In the genomic region with DNA sequence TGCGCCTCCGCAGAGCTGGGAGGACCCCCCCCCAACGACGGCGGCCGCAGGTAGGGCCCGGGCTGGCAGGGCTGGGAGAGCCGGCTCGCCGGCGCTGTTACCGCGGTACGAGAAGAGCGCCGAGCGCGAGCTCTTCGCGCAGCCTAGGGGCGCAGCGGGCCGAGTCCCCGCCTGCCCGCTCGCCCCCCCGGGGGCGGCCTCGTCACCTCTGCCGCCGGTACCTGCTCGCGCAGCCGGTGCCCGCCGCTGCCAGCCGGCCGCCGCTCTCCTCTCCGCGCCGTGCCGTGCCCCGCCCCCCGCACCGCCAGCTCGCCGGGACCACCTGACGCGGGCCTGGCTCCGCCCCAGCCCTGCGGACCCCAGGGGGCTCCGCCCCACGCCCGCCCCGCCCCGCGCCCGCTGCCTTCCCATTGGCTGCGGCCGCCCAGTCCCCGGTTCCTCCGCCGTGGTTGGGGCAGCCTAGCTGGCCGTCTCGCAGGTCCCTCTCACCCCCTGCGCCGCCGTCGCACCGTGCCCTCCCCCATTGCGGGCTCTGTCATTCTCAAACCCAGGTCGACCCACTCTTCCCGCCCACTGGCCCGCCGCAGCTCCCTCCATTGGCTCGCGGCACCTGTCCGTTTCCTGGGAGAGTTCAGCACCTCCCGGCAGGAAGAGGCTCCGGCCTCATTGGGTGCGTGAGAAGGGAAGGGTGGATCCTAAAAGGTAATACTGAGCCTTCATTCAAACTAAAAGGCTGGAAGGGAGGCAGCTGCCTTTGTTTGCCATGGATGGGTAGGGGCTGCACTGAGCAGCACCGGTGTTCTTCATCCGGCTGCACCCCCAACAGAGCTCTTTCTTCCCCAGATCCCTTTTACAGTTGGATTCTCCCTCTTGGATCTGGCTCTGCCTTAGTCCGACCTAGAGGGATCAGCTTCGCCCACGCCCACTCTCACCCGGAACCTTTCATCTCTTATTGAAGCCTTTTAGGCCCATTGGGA, we compare ENCODE assay signal across 8 cellular contexts. TPM values are rescaled to one million over a fixed set of nuclear protein-coding genes. Genes with fewer than 3 reads are reported as not detected.
DNase-seq lines count a peak whose midpoint lies in the region; ATAC-seq, FAIRE-seq and TF ChIP-seq lines count a peak whose summit lies in the region.

MAP3K9 (minus strand) TSS at position 276 of the 977 bp plus-strand sequence. CDS start 342 bp downstream, outside the sequence.

- H3K9me3 Mint-ChIP-seq in GM23338: no peaks in the 10 kb centered on the region

- no peaks in the 10 kb centered on the region for H3K36me3 ChIP-seq in GM23338 (ENCODE audit: insufficient read depth)
- H3K36me3 ChIP-seq in neutrophil: no peaks in the 10 kb centered on the region

- H3K4me1 Mint-ChIP-seq in GM23338: peaks cover 12% of the 10 kb centered on the region

- H4K20me1 ChIP-seq in GM23338 (replicated peaks; ENCODE audit: insufficient read depth): peaks cover 27% of the 10 kb centered on the region

- CTCF ChIA-PET in RWPE1 (lab: Yijun Ruan, JAX): no interaction called here

- H3F3A ChIP-seq in GM23338 (replicated peaks; ENCODE audit: low read depth): no peaks in the 10 kb centered on the region

- FAIRE-seq in frontal cortex (lab: Jason Lieb, UNC): no peak

- no peaks in the 10 kb centered on the region for H3K9me3 ChIP-seq in neutrophil

- peaks cover 26% of the 10 kb centered on the region for H3K4me1 ChIP-seq in GM23338 (ENCODE audit: insufficient read depth)
- peaks cover 10 to 17% of the 10 kb centered on the region in 2 experiments for H3K4me1 ChIP-seq in neutrophil (ENCODE audit: control insufficient read depth in 1 of 2, insufficient read depth in 1 of 2, low read depth in 1 of 2, low read length in 1 of 2)

- no peaks in the 10 kb centered on the region for H3K36me3 Mint-ChIP-seq in GM23338 (ENCODE audit: low read depth)

- DNase-seq in EH (ENCODE audit: low read depth) (peak; percentile 49), GM23338 (ENCODE audit: low spot score) (peak; percentile 98), LNCaP clone FGC (ENCODE audit: low read depth) (peak; percentile 95), RWPE1 (ENCODE audit: low spot score) (peak; percentile 99), frontal cortex (ENCODE audit: low spot score in 2 of 2) (peak; percentile 81 to 84), superior temporal gyrus (ENCODE audit: extremely low spot score) (peak; percentile 76)
- peak; percentile 84 for DNase-seq in activated effector memory CD4-positive, alpha-beta T cell treated with Interleukin-2 at 50 U/mL for 16 hours

- POLR2A ChIA-PET in RWPE1 (lab: Yijun Ruan, JAX; ENCODE audit: low non-redundant PET): interaction anchor here (1.0 kb wide), 1 partner anchor 54 kb away, joined by 7 read pairs; no protein-coding TSS in a partner anchor

- H3K27ac Mint-ChIP-seq in GM23338: no peak within 1 kb of the TSS; the same call in 1 of the 2 replicates

- ATAC-seq in GM23338: peak; percentile 87

- H3K27me3 ChIP-seq in GM23338 (ENCODE audit: insufficient read depth) (no peaks in the 10 kb centered on the region), neutrophil (peaks cover 100% of the 10 kb centered on the region)

- no peaks in the 10 kb centered on the region for H3K9me2 ChIP-seq in GM23338 (ENCODE audit: insufficient read depth)

- peaks cover 63% of the 10 kb centered on the region for H3K79me2 ChIP-seq in GM23338 (replicated peaks; ENCODE audit: insufficient read depth)

- H3K4me3 ChIP-seq in GM23338 (peak within 1 kb of the TSS; percentile 81), LNCaP clone FGC (ENCODE audit: low read depth, low read length) (peak within 1 kb of the TSS; percentile 83), neutrophil (ENCODE audit: low read depth in 1 of 2, low read length in 1 of 2) (peak within 1 kb of the TSS; percentile 61 to 92)

- peaks cover 3% of the 10 kb centered on the region for H3K27me3 Mint-ChIP-seq in GM23338 (ENCODE audit: insufficient read depth, low read depth, poor library complexity)

- TF ChIP-seq CTCF in GM23338 (conservative IDR thresholded peaks at IDR 0.05; ENCODE audit: low read depth in 2 of 2) (no peak), LNCaP clone FGC (IDR thresholded peaks at IDR 0.05; ENCODE audit: control insufficient read depth, extremely low read depth, insufficient read depth) (no peak), RWPE1 (conservative IDR thresholded peaks at IDR 0.05; ENCODE audit: low read depth) (no peak), neutrophil (IDR thresholded peaks at IDR 0.05) (no peak)

- H3K4me2 ChIP-seq in GM23338: peak within 1 kb of the TSS; percentile 89

- H3K27ac ChIP-seq in GM23338 (ENCODE audit: low read depth) (peak within 1 kb of the TSS; percentile 87), RWPE1 (peak within 1 kb of the TSS; percentile 86), neutrophil (no peak within 1 kb of the TSS)

- peak within 1 kb of the TSS; percentile 68 for H2AFZ ChIP-seq in GM23338

- peak within 1 kb of the TSS; percentile 87; the same call in 2 of the 3 replicates for H3K4me3 Mint-ChIP-seq in GM23338

TF ChIP-seq in GM23338, 12 proteins besides CTCF, POLR2A, EP300 and RAD21:
- TF ChIP-seq ZNF114 (CRISPR knock-in tag; IDR thresholded peaks at IDR 0.05): no peak
- no peak for TF ChIP-seq EZH2phosphoT487 (IDR thresholded peaks at IDR 0.05; ENCODE audit: unreplicated experiment)
- TF ChIP-seq, protein P1, sequence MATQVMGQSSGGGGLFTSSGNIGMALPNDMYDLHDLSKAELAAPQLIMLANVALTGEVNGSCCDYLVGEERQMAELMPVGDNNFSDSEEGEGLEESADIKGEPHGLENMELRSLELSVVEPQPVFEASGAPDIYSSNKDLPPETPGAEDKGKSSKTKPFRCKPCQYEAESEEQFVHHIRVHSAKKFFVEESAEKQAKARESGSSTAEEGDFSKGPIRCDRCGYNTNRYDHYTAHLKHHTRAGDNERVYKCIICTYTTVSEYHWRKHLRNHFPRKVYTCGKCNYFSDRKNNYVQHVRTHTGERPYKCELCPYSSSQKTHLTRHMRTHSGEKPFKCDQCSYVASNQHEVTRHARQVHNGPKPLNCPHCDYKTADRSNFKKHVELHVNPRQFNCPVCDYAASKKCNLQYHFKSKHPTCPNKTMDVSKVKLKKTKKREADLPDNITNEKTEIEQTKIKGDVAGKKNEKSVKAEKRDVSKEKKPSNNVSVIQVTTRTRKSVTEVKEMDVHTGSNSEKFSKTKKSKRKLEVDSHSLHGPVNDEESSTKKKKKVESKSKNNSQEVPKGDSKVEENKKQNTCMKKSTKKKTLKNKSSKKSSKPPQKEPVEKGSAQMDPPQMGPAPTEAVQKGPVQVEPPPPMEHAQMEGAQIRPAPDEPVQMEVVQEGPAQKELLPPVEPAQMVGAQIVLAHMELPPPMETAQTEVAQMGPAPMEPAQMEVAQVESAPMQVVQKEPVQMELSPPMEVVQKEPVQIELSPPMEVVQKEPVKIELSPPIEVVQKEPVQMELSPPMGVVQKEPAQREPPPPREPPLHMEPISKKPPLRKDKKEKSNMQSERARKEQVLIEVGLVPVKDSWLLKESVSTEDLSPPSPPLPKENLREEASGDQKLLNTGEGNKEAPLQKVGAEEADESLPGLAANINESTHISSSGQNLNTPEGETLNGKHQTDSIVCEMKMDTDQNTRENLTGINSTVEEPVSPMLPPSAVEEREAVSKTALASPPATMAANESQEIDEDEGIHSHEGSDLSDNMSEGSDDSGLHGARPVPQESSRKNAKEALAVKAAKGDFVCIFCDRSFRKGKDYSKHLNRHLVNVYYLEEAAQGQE (IDR thresholded peaks at IDR 0.05; ENCODE audit: unreplicated experiment): peak; percentile 5
- TF ChIP-seq ZNF331 (CRISPR knock-in tag; IDR thresholded peaks at IDR 0.05; ENCODE audit: low read depth): no peak
- peak; percentile 89 for TF ChIP-seq POLR2AphosphoS5 (IDR thresholded peaks at IDR 0.05; ENCODE audit: low read depth)
- TF ChIP-seq EZH2 (IDR thresholded peaks at IDR 0.05; ENCODE audit: low read depth, unreplicated experiment): no peak
- no peak for TF ChIP-seq ETS1 (IDR thresholded peaks at IDR 0.05)
- TF ChIP-seq STAT1 (IDR thresholded peaks at IDR 0.05; ENCODE audit: unreplicated experiment): no peak
- peak; percentile 74 for TF ChIP-seq CREB1 (CRISPR knock-in tag; IDR thresholded peaks at IDR 0.05; ENCODE audit: low read depth)
- TF ChIP-seq JUNB (IDR thresholded peaks at IDR 0.05; ENCODE audit: unreplicated experiment): no peak

RNA-seq across cellular contexts. Expression of gene MAP3K9, which starts in this region (rescaled TPM):
- total RNA-seq in GM23338 (2014; rRNA removed; shearing (Covaris generic)): 30.8 and 37.5 TPM in 2 replicates
- 5.3 and 5.8 TPM in 2 replicates for polyA plus RNA-seq in GM23338 (2016; fragmentation: Nextera tagmentation; extraction: Ambion mirVana)
- total RNA-seq in frontal cortex: 11.4 TPM

Comparison
In these comparisons a context has a peak if more than half of its experiments do, and no peak if none do; other contexts are left out.
1. DNase-seq: peak in every context shown above with its lines; median percentile 99 in RWPE1; 98 in GM23338; 95 in LNCaP clone FGC; 84 in activated effector memory CD4-positive, alpha-beta T cell treated with Interleukin-2 at 50 U/mL for 16 hours; 82 in frontal cortex; 76 in superior temporal gyrus; 49 in EH.